ENCODE assay signal across 8 cellular contexts in the genomic region with DNA sequence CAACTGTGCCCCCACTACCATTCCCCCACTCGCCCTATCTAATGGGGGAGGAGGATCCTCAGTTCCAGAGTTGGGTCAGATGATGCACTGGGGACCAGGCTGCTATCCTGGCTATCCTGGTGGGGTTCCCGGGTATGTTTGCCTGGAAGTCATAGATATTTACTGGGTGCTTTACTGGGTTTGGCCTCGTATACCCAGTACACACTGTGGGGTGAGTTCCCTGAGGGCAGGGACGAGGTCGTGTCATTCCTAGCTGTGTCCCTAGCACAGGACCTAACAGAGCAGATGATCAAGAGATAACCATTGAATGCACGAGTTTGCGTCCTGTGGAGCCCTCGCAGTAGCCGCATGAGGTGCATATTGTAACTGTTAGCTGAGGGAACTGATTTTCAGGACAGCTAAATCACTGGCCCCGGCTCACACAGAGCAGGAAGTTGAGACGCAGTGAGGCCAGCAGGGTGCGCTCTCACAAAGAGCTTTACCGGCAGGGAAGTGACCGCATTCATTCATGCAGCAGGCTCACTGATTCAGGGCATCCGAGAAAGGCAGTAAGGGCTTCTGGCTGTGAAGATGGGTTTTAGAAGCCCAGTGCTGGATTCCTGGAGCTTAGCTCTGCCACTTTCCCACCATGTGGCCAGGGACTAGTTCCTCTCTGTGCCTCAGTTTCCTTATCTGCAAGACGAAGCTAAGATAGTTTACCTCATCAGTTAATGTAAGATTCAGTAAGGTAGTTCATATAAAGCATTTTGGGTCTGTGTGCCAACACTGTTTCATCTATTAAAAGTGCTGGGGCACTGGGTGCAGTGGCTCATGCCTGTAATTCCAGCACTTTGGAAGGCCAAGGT. TPM values are rescaled to one million over a fixed set of nuclear protein-coding genes. Genes with fewer than 3 reads are reported as not detected.
DNase-seq lines count a peak whose midpoint lies in the region; ATAC-seq and TF ChIP-seq lines count a peak whose summit lies in the region.

No MANE protein-coding gene starts in this region.

- peaks cover 26% of the 10 kb centered on the region for H3K4me1 Mint-ChIP-seq in activated naive CD4-positive, alpha-beta T cell treated with anti-CD3 and anti-CD28 coated beads, Interleukin-2, amount 10 ng/mL, durations not matched to agents 7 days and 5 days

- H3K27ac ChIP-seq in heart left ventricle (no peak overlapping the region), SJCRH30 (no peak overlapping the region)

- H3K4me1 ChIP-seq in heart left ventricle, result peaks cover under 1 to 8% (median 3%) of the 10 kb centered on the region in 12 donors
- H3K4me1 ChIP-seq in SJCRH30, result no peaks in the 10 kb centered on the region

- WGBS in heart left ventricle, 4 donors, result 58 to 84% (median 59%) methylated on average over 6 to 16 of the region's 16 CpGs

- intact Hi-C loops in heart left ventricle (cut with DNase I) (loop anchor here in 4 of 10 donors (10.0 kb wide), 3 partner anchors 195 to 215 kb away; no protein-coding TSS in a partner anchor), Right ventricle myocardium superior (cut with DNase I) (no loop called here)

- TF ChIP-seq POLR2A in heart left ventricle (IDR thresholded peaks at IDR 0.05), result no peak

- no peaks in the 10 kb centered on the region for H3K27me3 Mint-ChIP-seq in activated naive CD4-positive, alpha-beta T cell treated with anti-CD3 and anti-CD28 coated beads, Interleukin-2, amount 10 ng/mL, durations not matched to agents 7 days and 5 days

- H3K4me3 ChIP-seq in heart left ventricle (no peak overlapping the region), SJCRH30 (no peak overlapping the region)

- H3K27ac Mint-ChIP-seq in activated naive CD4-positive, alpha-beta T cell treated with anti-CD3 and anti-CD28 coated beads, Interleukin-2, amount 10 ng/mL, durations not matched to agents 7 days and 5 days, result peak overlapping the region; percentile 25

- ATAC-seq in heart left ventricle, result peak in 3 of 4 donors; percentile 53 to 60 (median 55)
- ATAC-seq in Right ventricle myocardium superior (ENCODE audit: poor library complexity), result no peak

- no peaks in the 10 kb centered on the region for H3K9me3 Mint-ChIP-seq in activated naive CD4-positive, alpha-beta T cell treated with anti-CD3 and anti-CD28 coated beads, Interleukin-2, amount 10 ng/mL, durations not matched to agents 7 days and 5 days

- H3K27me3 ChIP-seq in heart left ventricle, result no peaks in the 10 kb centered on the region
- H3K27me3 ChIP-seq in SJCRH30, result no peaks in the 10 kb centered on the region

- peak in 1 of 5 donors; percentile 78 for DNase-seq in heart left ventricle
- DNase-seq in Right ventricle myocardium superior, result no peak
- peak; percentile 48 to 59 for DNase-seq in SJCRH30
- peak; percentile 82 for DNase-seq in activated naive CD4-positive, alpha-beta T cell treated with anti-CD3 and anti-CD28 coated beads, Interleukin-2, amount 10 ng/mL, durations not matched to agents 7 days and 5 days
- DNase-seq in hepatic stellate cell (ENCODE audit: low spot score), result peak; percentile 80
- DNase-seq in stimulated activated CD4-positive, alpha-beta T cell treated with anti-CD3 and anti-CD28 coated beads, Interleukin-2, amount 100 ng/mL, for 24 hours, result peak; percentile 71 to 76
- no peak for DNase-seq in putamen (ENCODE audit: low spot score)
- no peak for DNase-seq in NCI-H345 (lab: John Stamatoyannopoulos, UW)

- H3K36me3 ChIP-seq in heart left ventricle (peaks cover 0 to 32% (median 21%) of the 10 kb centered on the region in 9 donors), SJCRH30 (peaks cover 12% of the 10 kb centered on the region; the same call in 1 of the 2 replicates)

- CTCF ChIA-PET in activated naive CD4-positive, alpha-beta T cell treated with anti-CD3 and anti-CD28 coated beads, Interleukin-2, amount 10 ng/mL, durations not matched to agents 7 days and 5 days (lab: Charles Lee), result interaction anchor here (1.0 to 4.5 kb wide), 12 partner anchors 9 to 208 kb away, joined by 3 to 27 read pairs (median 6); a partner anchor contains a TSS

- H3K36me3 Mint-ChIP-seq in activated naive CD4-positive, alpha-beta T cell treated with anti-CD3 and anti-CD28 coated beads, Interleukin-2, amount 10 ng/mL, durations not matched to agents 7 days and 5 days, result peaks cover 21% of the 10 kb centered on the region

- TF ChIP-seq CTCF in heart left ventricle (IDR thresholded peaks at IDR 0.05), result peak; percentile 36 to 68 (median 49)

- H3K4me3 Mint-ChIP-seq in activated naive CD4-positive, alpha-beta T cell treated with anti-CD3 and anti-CD28 coated beads, Interleukin-2, amount 10 ng/mL, durations not matched to agents 7 days and 5 days, result no peak overlapping the region

- H3K9me3 ChIP-seq in heart left ventricle, result no peaks in the 10 kb centered on the region
- no peaks in the 10 kb centered on the region for H3K9me3 ChIP-seq in SJCRH30 (replicated peaks)

RNA-seq across cellular contexts. Expression of gene RUVBL2, which starts 6.0 kb away (rescaled TPM):
- total RNA-seq in heart left ventricle (10 to 100 TPM; 41.4 to 93.9 (median 50.9) TPM), Right ventricle myocardium superior (41.7 TPM)
- polyA plus RNA-seq in heart left ventricle, result 100 to 1,000 TPM in 1 of 2 donors, 10 to 100 TPM in 1; 68.0 to 109 TPM
- 139 and 152 TPM in 2 replicates for total RNA-seq in SJCRH30 (2014; rRNA removed; shearing (Covaris generic))

RNA-seq across cellular contexts. Expression of gene GYS1, which starts 6.6 kb away (rescaled TPM):
- 100 to 1,000 TPM; 125 to 264 (median 173) TPM for total RNA-seq in heart left ventricle
- 100 to 1,000 TPM; 114 to 154 TPM for polyA plus RNA-seq in heart left ventricle
- 100 TPM for total RNA-seq in Right ventricle myocardium superior
- 38.9 and 42.8 TPM in 2 replicates for total RNA-seq in SJCRH30 (2014; rRNA removed; shearing (Covaris generic))

RNA-seq across cellular contexts. Expression of gene LHB, which starts 17.2 kb away (rescaled TPM):
- total RNA-seq in heart left ventricle (not detected), Right ventricle myocardium superior (not detected)
- polyA plus RNA-seq in heart left ventricle, result not detected
- not detected in 2 replicates for total RNA-seq in SJCRH30 (2014; rRNA removed; shearing (Covaris generic))

RNA-seq across cellular contexts. Expression of gene CGB3, which starts 24.4 kb away (rescaled TPM):
- not detected for total RNA-seq in heart left ventricle
- polyA plus RNA-seq in heart left ventricle, result not detected
- not detected for total RNA-seq in Right ventricle myocardium superior
- total RNA-seq in SJCRH30 (2014; rRNA removed; shearing (Covaris generic)), result not detected in 2 replicates

RNA-seq across cellular contexts. Expression of gene CGB2, which starts 32.0 kb away (rescaled TPM):
- total RNA-seq in heart left ventricle (not detected), Right ventricle myocardium superior (not detected)
- polyA plus RNA-seq in heart left ventricle, result not detected
- not detected in 2 replicates for total RNA-seq in SJCRH30 (2014; rRNA removed; shearing (Covaris generic))

Comparison
In these comparisons a context has a peak if more than half of its experiments do, and no peak if none do; other contexts are left out.
1. DNase-seq: peak in SJCRH30 (2 of 2), activated naive CD4-positive, alpha-beta T cell treated with anti-CD3 and anti-CD28 coated beads, Interleukin-2, amount 10 ng/mL, durations not matched to agents 7 days and 5 days (single experiment), hepatic stellate cell (single experiment) and stimulated activated CD4-positive, alpha-beta T cell treated with anti-CD3 and anti-CD28 coated beads, Interleukin-2, amount 100 ng/mL, for 24 hours (2 of 2); none in Right ventricle myocardium superior (single experiment), putamen (single experiment) and NCI-H345 (single experiment).